Comparison of ENCODE assay signal across 15 cellular contexts in genomic region chr2:166385313-166385712, GRCh38. TPM values are rescaled to one million over a fixed set of nuclear protein-coding genes. Genes with fewer than 3 reads are reported as not detected.
DNase-seq lines count a peak whose midpoint lies in the region; ATAC-seq, FAIRE-seq and TF ChIP-seq lines count a peak whose summit lies in the region.
"Had no signal": no experiment of that assay in that cellular context is flagged by ENCODE, and none has a peak within 500 bp of the region (broad histone marks: within the 10 kb centered on the region; RNA-seq: fewer than 3 reads in every experiment).

No MANE protein-coding gene starts in this region.

- H3K9me1 ChIP-seq in IMR-90 (ENCODE audit: insufficient read depth, low read length), result 0 out of 2 replicates have a peak, but pooled peaks cover 2% of the 10 kb centered on the region

- H3K9ac ChIP-seq in SK-N-SH, result no peak overlapping the region
- H3K9ac ChIP-seq in IMR-90 (ENCODE audit: low read depth, low read length), result no peak overlapping the region
- H3K9ac ChIP-seq: BLaER1 had no signal

- no peak overlapping the region for H4K91ac ChIP-seq in IMR-90 (ENCODE audit: insufficient read depth, low read depth, low read length)

- no peak overlapping the region for H3K4me3 ChIP-seq in SK-N-SH (ENCODE audit: low read depth in 2 of 2, low read length in 1 of 2)
- H3K4me3 ChIP-seq in IMR-90 (ENCODE audit: insufficient read depth, low read depth, low read length), result no peak overlapping the region
- no peak overlapping the region for H3K4me3 ChIP-seq in stomach
- H3K4me3 ChIP-seq: BLaER1, GM23338 had no signal

- no peak overlapping the region for H2AK9ac ChIP-seq in IMR-90 (replicated peaks; ENCODE audit: low read depth, low read length, poor library complexity)

- H2AFZ ChIP-seq in SK-N-SH (ENCODE audit: low read depth) (peak overlapping the region; percentile 83; the same call in 1 of the 2 replicates), IMR-90 (replicated peaks; ENCODE audit: low read length, poor library complexity) (peak overlapping the region; percentile 8)

- H4K20me1 ChIP-seq in SK-N-SH (ENCODE audit: insufficient read depth) (no peaks in the 10 kb centered on the region), IMR-90 (ENCODE audit: insufficient read depth, low read length) (no peaks in the 10 kb centered on the region)
- H4K20me1 ChIP-seq: BLaER1 had no signal

- H3K27ac ChIP-seq in SK-N-SH (ENCODE audit: low read depth in 2 of 2, low read length in 1 of 2), result no peak overlapping the region
- no peak overlapping the region for H3K27ac ChIP-seq in IMR-90 (ENCODE audit: insufficient read depth, low read length)
- no peak overlapping the region for H3K27ac ChIP-seq in stomach
- H3K27ac ChIP-seq: 22Rv1, BLaER1 had no signal

- TF ChIP-seq POLR2A in IMR-90 (IDR thresholded peaks at IDR 0.05; ENCODE audit: low read depth, low read length) (no peak), stomach (IDR thresholded peaks at IDR 0.05) (no peak)

- DNase-seq in SK-N-SH, result no peak
- DNase-seq in IMR-90, result no peak
- no peak for DNase-seq in stomach
- DNase-seq in left colon, result no peak
- no peak for DNase-seq in ureter (ENCODE audit: low spot score)
- DNase-seq: CD4-positive, alpha-beta memory T cell; DMS153; DMS79 treated with DMSO at 0.1 percent for 48 hours; GF-D8 had no signal

- no peak overlapping the region for H3K4me2 ChIP-seq in SK-N-SH
- no peak overlapping the region for H3K4me2 ChIP-seq in IMR-90 (ENCODE audit: low read depth, low read length)
- H3K4me2 ChIP-seq: BLaER1, GM23338 had no signal

- BruUV-seq in IMR-90 (replicated peaks; lab: Mats Ljungman, UMichigan), result no TSS peak

- no peak overlapping the region for H4K8ac ChIP-seq in IMR-90 (ENCODE audit: low read depth in 2 of 2, low read length in 2 of 2)

- H3K14ac ChIP-seq in IMR-90 (replicated peaks; ENCODE audit: low read depth, low read length), result no peak overlapping the region

- ATAC-seq in SK-N-SH treated with all-trans-retinoic acid at 6 μM for 48 hours, result no peak
- ATAC-seq in IMR-90 (ENCODE audit: low read depth), result no peak
- no peak for ATAC-seq in left colon
- ATAC-seq: GM23338 had no signal

- H2BK120ac ChIP-seq in IMR-90 (ENCODE audit: low read depth, low read length), result no peak overlapping the region

- H2BK15ac ChIP-seq in IMR-90 (ENCODE audit: low read depth, low read length), result no peak overlapping the region; the same call in 2 of the 3 replicates

- no peak overlapping the region for H3K23ac ChIP-seq in IMR-90 (ENCODE audit: low read depth, low read length)

- H2BK20ac ChIP-seq in IMR-90 (ENCODE audit: low read depth, low read length), result no peak overlapping the region

- POLR2A ChIA-PET in SK-N-SH (lab: Yijun Ruan, JAX) (no interaction called here), IMR-90 (lab: Charles Lee; ENCODE audit: unreplicated experiment) (no interaction called here)

- H3F3A ChIP-seq in SK-N-SH (replicated peaks; ENCODE audit: insufficient read depth), result no peaks in the 10 kb centered on the region

- TF ChIP-seq EP300 in SK-N-SH (IDR thresholded peaks at IDR 0.05; ENCODE audit: borderline replicate concordance in 1 of 2, low read depth in 1 of 2, low read length in 1 of 2) (no peak), stomach (IDR thresholded peaks at IDR 0.05) (no peak)

- H3K9me3 ChIP-seq in SK-N-SH, result no peaks in the 10 kb centered on the region; the same call in 1 of the 2 replicates
- no peaks in the 10 kb centered on the region for H3K9me3 ChIP-seq in IMR-90 (ENCODE audit: control insufficient read depth, insufficient read depth, low read length)
- no peaks in the 10 kb centered on the region for H3K9me3 ChIP-seq in stomach
- H3K9me3 ChIP-seq: BLaER1 had no signal

- H3K36me3 ChIP-seq in SK-N-SH (replicated peaks in 1 of 2; ENCODE audit: control insufficient read depth in 1 of 2, insufficient read depth in 2 of 2, low read length in 1 of 2) (no peaks in the 10 kb centered on the region), IMR-90 (ENCODE audit: control insufficient read depth, insufficient read depth, low read length) (no peaks in the 10 kb centered on the region), stomach (no peaks in the 10 kb centered on the region)
- H3K36me3 ChIP-seq: BLaER1 had no signal

- intact Hi-C loops in IMR-90 (cut with micrococcal nuclease) (loop anchor here (5.0 kb wide), 1 partner anchor 598 kb away; no protein-coding TSS in a partner anchor), stomach (cut with DNase I; ENCODE audit: low total_unique reads) (no loop called here), left colon (cut with DNase I, micrococcal nuclease) (no loop called here)

- no peak for TF ChIP-seq CTCF in SK-N-SH (IDR thresholded peaks at IDR 0.05)
- TF ChIP-seq CTCF in IMR-90 (conservative IDR thresholded peaks at IDR 0.05; ENCODE audit: low read depth, low read length), result no peak
- no peak for TF ChIP-seq CTCF in stomach (IDR thresholded peaks at IDR 0.05)

- peak overlapping the region; percentile 17; the same call in 1 of the 2 replicates for H3K4ac ChIP-seq in IMR-90 (ENCODE audit: low read depth, low read length)

- H2AK5ac ChIP-seq in IMR-90 (ENCODE audit: low read depth, low read length), result peak overlapping the region; percentile 31; the same call in 1 of the 2 replicates

- no peak overlapping the region for H3K18ac ChIP-seq in IMR-90 (ENCODE audit: low read depth, low read length)

- no peaks in the 10 kb centered on the region for H3K9me2 ChIP-seq in SK-N-SH

- CTCF ChIA-PET in SK-N-SH (lab: Yijun Ruan, JAX) (interaction anchor here (0.8 to 4.0 kb wide), 15 partner anchors 9 to 207 kb away, joined by 3 to 28 read pairs (median 4); partner anchors contain the start of gene SCN9A), IMR-90 (lab: Yijun Ruan, JAX) (interaction anchor here (0.6 to 0.8 kb wide), 2 partner anchors 15 to 22 kb away, joined by 3 read pairs; no protein-coding TSS in a partner anchor)

- H3K56ac ChIP-seq in IMR-90 (ENCODE audit: extremely low read depth, insufficient read depth, low read length), result no peak overlapping the region

- TF ChIP-seq RAD21 in SK-N-SH (IDR thresholded peaks at IDR 0.05; ENCODE audit: low read length), result no peak
- TF ChIP-seq RAD21 in IMR-90 (IDR thresholded peaks at IDR 0.05; ENCODE audit: low read length), result no peak

- no peaks in the 10 kb centered on the region for H3K79me1 ChIP-seq in IMR-90 (ENCODE audit: low read depth in 1 of 2, low read length in 2 of 2)

- no peak overlapping the region for H4K5ac ChIP-seq in IMR-90 (ENCODE audit: low read depth, low read length)

- peak; percentile 56 for FAIRE-seq in islet of Langerhans (lab: Jason Lieb, UNC)
- FAIRE-seq: HTR-8/SVneo had no signal

- dilution Hi-C loops in IMR-90 (cut with HindIII; ENCODE audit: low sequenced_read_pairs, unreplicated experiment), result no loop called here

- WGBS in SK-N-SH (ENCODE audit: low lambda C conversion rate), result 100% methylated on average over 1 of the region's 1 CpG
- no CpG with 5 or more reads among the region's 1 CpG for WGBS in IMR-90 (ENCODE audit: extremely low coverage in 2 of 2, insufficient read length in 1 of 2), 2 experiments
- 83 to 100% (median 91%) methylated on average over 1 of the region's 1 CpG for WGBS in stomach, 5 donors

- H3K27me3 ChIP-seq in SK-N-SH (ENCODE audit: insufficient read depth) (no peaks in the 10 kb centered on the region), IMR-90 (ENCODE audit: control insufficient read depth, insufficient read depth, low read length) (no peaks in the 10 kb centered on the region), stomach (no peaks in the 10 kb centered on the region)
- H3K27me3 ChIP-seq: BLaER1 had no signal

- in situ Hi-C loops in IMR-90 (cut with MboI; ENCODE audit: low sequenced_read_pairs), result loop anchor here (10.0 kb wide), 1 partner anchor 201 kb away; no protein-coding TSS in a partner anchor

- H3K79me2 ChIP-seq in SK-N-SH (ENCODE audit: insufficient read depth), result no peaks in the 10 kb centered on the region

- no peak overlapping the region for H2BK5ac ChIP-seq in IMR-90 (ENCODE audit: low read depth, low read length, poor library complexity, severe bottlenecking)

- H3K4me1 ChIP-seq in SK-N-SH (ENCODE audit: control insufficient read depth in 1 of 2, insufficient read depth in 2 of 2, low read depth in 1 of 2, low read length in 1 of 2), result no peaks in the 10 kb centered on the region
- no peaks in the 10 kb centered on the region for H3K4me1 ChIP-seq in IMR-90 (ENCODE audit: control insufficient read depth, insufficient read depth, low read length)
- H3K4me1 ChIP-seq in stomach, result no peaks in the 10 kb centered on the region

TF ChIP-seq in SK-N-SH, 30 proteins besides CTCF, POLR2A, EP300 and RAD21 (continues in another document):
- TF ChIP-seq CHD2 (IDR thresholded peaks at IDR 0.05; ENCODE audit: low read length, partially characterized antibody) (no peak), TAF1 (IDR thresholded peaks at IDR 0.05; ENCODE audit: borderline replicate concordance, low read depth, low read length) (no peak), GABPA (IDR thresholded peaks at IDR 0.05; ENCODE audit: low read depth) (no peak)

TF ChIP-seq in SK-N-SH treated with all-trans-retinoic acid at 6 μM for 48 hours, 23 proteins besides CTCF, POLR2A, EP300 and RAD21 (continues in another document):
- TF ChIP-seq CSDC2 (CRISPR knock-in tag; IDR thresholded peaks at IDR 0.05), result no peak
- TF ChIP-seq TOX (CRISPR knock-in tag; IDR thresholded peaks at IDR 0.05; ENCODE audit: borderline replicate concordance), result no peak
- TF ChIP-seq ESRRG (CRISPR knock-in tag; IDR thresholded peaks at IDR 0.05), result no peak
- TF ChIP-seq PPARA (CRISPR knock-in tag; IDR thresholded peaks at IDR 0.05; ENCODE audit: borderline replicate concordance), result no peak
- TF ChIP-seq ZFP3 (CRISPR knock-in tag; IDR thresholded peaks at IDR 0.05), result no peak

TF ChIP-seq in IMR-90, 13 proteins besides CTCF, POLR2A, EP300 and RAD21:
- 0 out of 2 replicates have a peak, but pooled peaks have one; percentile 20 for TF ChIP-seq MAFK (IDR thresholded peaks at IDR 0.05; ENCODE audit: low read depth, low read length)
- TF ChIP-seq CEBPB (IDR thresholded peaks at IDR 0.05; ENCODE audit: low read depth, low read length), result no peak
- TF ChIP-seq NFE2L2 (IDR thresholded peaks at IDR 0.05; ENCODE audit: low read depth, low read length), result no peak
- no peak for TF ChIP-seq RCOR1 (IDR thresholded peaks at IDR 0.05; ENCODE audit: insufficient replicate concordance, low read length)
- TF ChIP-seq FOS (IDR thresholded peaks at IDR 0.05; ENCODE audit: low read depth, low read length), result no peak
- TF ChIP-seq CHD1 (IDR thresholded peaks at IDR 0.05; ENCODE audit: low read depth, low read length), result no peak

RNA-seq across cellular contexts. Expression of gene SCN9A, which starts 9.6 kb away (rescaled TPM):
- polyA plus RNA-seq in SK-N-SH (2012; rRNA removed) (5.9 and 7.8 TPM in 2 replicates), IMR-90 (2012; rRNA removed) (33.7 and 40.1 TPM in 2 replicates), stomach (under 1 TPM; 0.12 to 0.28 (median 0.15) TPM)
- 7.2 and 7.3 TPM in 2 replicates for polyA plus RNA-seq in SK-N-SH (2012; cell fraction: cytosol; rRNA removed)
- 6.0 and 12.7 TPM in 2 replicates for polyA plus RNA-seq in SK-N-SH (2012; cell fraction: nucleus; rRNA removed)
- total RNA-seq in IMR-90 (2012; rRNA removed) (135 and 179 TPM in 2 replicates), stomach (10 to 100 TPM in 2 of 5 donors, 1 to 10 TPM in 2, under 1 TPM in 1; 0.45 to 24.3 (median 3.9) TPM), left colon (10 to 100 TPM; 13.4 to 14.4 TPM), ureter (3.1 TPM)
- 8.0 and 18.0 TPM in 2 replicates for polyA plus RNA-seq in IMR-90 (2012; cell fraction: cytosol; rRNA removed)
- 10.6 and 92.5 TPM in 2 replicates for polyA plus RNA-seq in IMR-90 (2012; cell fraction: nucleus; rRNA removed; ENCODE audit: low replicate concordance)
- total RNA-seq: CD4-positive, alpha-beta memory T cell had no signal
- polyA plus RNA-seq: CD4-positive, alpha-beta memory T cell had no signal
